Comparison of ENCODE assay signal across 9 cellular contexts in genomic region chr14:32657081-32657480, GRCh38.
DNase-seq lines count a peak whose midpoint lies in the region; ATAC-seq and TF ChIP-seq lines count a peak whose summit lies in the region.
"Had no signal": no experiment of that assay in that cellular context is flagged by ENCODE, and none has a peak within 500 bp of the region (broad histone marks: within the 10 kb centered on the region; RNA-seq: fewer than 3 reads in every experiment).

No MANE protein-coding gene starts in this region.

- DNase-seq in NCI-H460 (ENCODE audit: extremely low read depth, low read depth): peak; percentile 87
- peak in 1 of 2 donors; percentile 9 for DNase-seq in foreskin keratinocyte
- no peak for DNase-seq in T-helper 2 cell treated with Interferon-gamma antibody and Interleukin-4, amounts not matched to agents 5 μg/mL and 100 μg/mL, for 36 hours (ENCODE audit: low spot score)
- DNase-seq in cerebellum (ENCODE audit: low spot score): no peak
- DNase-seq in mesenteric fat pad (ENCODE audit: low spot score): no peak
- no peak for DNase-seq in H9

- H3K56ac ChIP-seq in H9 (ENCODE audit: insufficient read length, low read depth, low read length): no peak overlapping the region

- H3K27ac Mint-ChIP-seq in stimulated activated memory B cell treated with anti-CD40 and anti-IgM and Interleukin-4, amounts not matched to agents 10 μg/mL and 1 μg/mL and 100 μg/mL, for 72 hours: no peak overlapping the region
- H3K27ac Mint-ChIP-seq in T-helper 2 cell treated with Interferon-gamma antibody and Interleukin-4, amounts not matched to agents 5 μg/mL and 100 μg/mL, for 36 hours: no peak overlapping the region
- peak overlapping the region in 1 of 3 experiments; percentile 49; a peak in 1 of 7 replicates for H3K27ac Mint-ChIP-seq in H9
- H3K27ac Mint-ChIP-seq: nephron had no signal

- no peak overlapping the region for H2BK5ac ChIP-seq in H9 (ENCODE audit: insufficient read length, low read length)

- H3K27me3 ChIP-seq in foreskin keratinocyte: no peaks in the 10 kb centered on the region
- H3K27me3 ChIP-seq in H9 (ENCODE audit: insufficient read depth, low read length): no peaks in the 10 kb centered on the region

- no peak overlapping the region for H3K9ac ChIP-seq in H9 (ENCODE audit: extremely low read depth, insufficient read length, low read length)

- H2BK120ac ChIP-seq in H9 (ENCODE audit: low read depth, low read length, poor library complexity, severe bottlenecking): no peak overlapping the region

- no peaks in the 10 kb centered on the region for H3K23me2 ChIP-seq in H9 (ENCODE audit: insufficient read length, low read depth, low read length, poor library complexity, severe bottlenecking)

- H3K4me1 ChIP-seq in foreskin keratinocyte (peaks cover 3% of the 10 kb centered on the region), H9 (ENCODE audit: insufficient read depth, low read length) (no peaks in the 10 kb centered on the region; the same call in 1 of the 2 replicates)

- H3K27me3 Mint-ChIP-seq in stimulated activated memory B cell treated with anti-CD40 and anti-IgM and Interleukin-4, amounts not matched to agents 10 μg/mL and 1 μg/mL and 100 μg/mL, for 72 hours: no peaks in the 10 kb centered on the region
- no peaks in the 10 kb centered on the region for H3K27me3 Mint-ChIP-seq in T-helper 2 cell treated with Interferon-gamma antibody and Interleukin-4, amounts not matched to agents 5 μg/mL and 100 μg/mL, for 36 hours (ENCODE audit: low read depth)
- H3K27me3 Mint-ChIP-seq in H9 (ENCODE audit: low read depth): no peaks in the 10 kb centered on the region

- no peaks in the 10 kb centered on the region for H4K20me1 ChIP-seq in H9 (ENCODE audit: control insufficient read depth, insufficient read depth, insufficient read length)

- H3K36me3 Mint-ChIP-seq in stimulated activated memory B cell treated with anti-CD40 and anti-IgM and Interleukin-4, amounts not matched to agents 10 μg/mL and 1 μg/mL and 100 μg/mL, for 72 hours: no peaks in the 10 kb centered on the region
- H3K36me3 Mint-ChIP-seq in T-helper 2 cell treated with Interferon-gamma antibody and Interleukin-4, amounts not matched to agents 5 μg/mL and 100 μg/mL, for 36 hours (ENCODE audit: low read depth): no peaks in the 10 kb centered on the region
- no peaks in the 10 kb centered on the region for H3K36me3 Mint-ChIP-seq in H9 (ENCODE audit: insufficient read depth in 1 of 3, low read depth in 3 of 3)

- no peaks in the 10 kb centered on the region for H3K9me3 ChIP-seq in H9 (ENCODE audit: control insufficient read depth, low read depth, low read length)

- H3K18ac ChIP-seq in H9 (ENCODE audit: insufficient read length, low read depth, low read length): no peak overlapping the region

- no peak overlapping the region for H3K23ac ChIP-seq in H9 (ENCODE audit: insufficient read length, low read depth, low read length)

- H3K4ac ChIP-seq in H9 (ENCODE audit: low read depth, low read length): no peak overlapping the region

- TF ChIP-seq CTCF in foreskin keratinocyte (conservative IDR thresholded peaks at IDR 0.05) (no peak), H9 (conservative IDR thresholded peaks at IDR 0.05) (no peak)

- H3K79me2 ChIP-seq in H9 (ENCODE audit: insufficient read depth, low read length): no peaks in the 10 kb centered on the region

- H3T11ph ChIP-seq in H9 (ENCODE audit: low read length): no peak overlapping the region

- H2AK5ac ChIP-seq in H9 (ENCODE audit: insufficient read length, low read length): no peak overlapping the region

- no peak overlapping the region for H2BK12ac ChIP-seq in H9 (ENCODE audit: insufficient read length, low read depth, low read length)

- no peaks in the 10 kb centered on the region for H3K9me3 Mint-ChIP-seq in stimulated activated memory B cell treated with anti-CD40 and anti-IgM and Interleukin-4, amounts not matched to agents 10 μg/mL and 1 μg/mL and 100 μg/mL, for 72 hours
- H3K9me3 Mint-ChIP-seq in T-helper 2 cell treated with Interferon-gamma antibody and Interleukin-4, amounts not matched to agents 5 μg/mL and 100 μg/mL, for 36 hours: no peaks in the 10 kb centered on the region
- no peaks in the 10 kb centered on the region for H3K9me3 Mint-ChIP-seq in H9
- H3K9me3 Mint-ChIP-seq: nephron had no signal

- H3K4me2 ChIP-seq in H9 (ENCODE audit: insufficient read depth, insufficient read length, low read length): no peak overlapping the region

- H4K8ac ChIP-seq in H9 (replicated peaks; ENCODE audit: insufficient read length, low read depth, low read length): no peak overlapping the region

- H3K27ac ChIP-seq in foreskin keratinocyte: no peak overlapping the region
- no peak overlapping the region for H3K27ac ChIP-seq in H9 (ENCODE audit: insufficient read length, low read depth, low read length)

- no CpG with 5 or more reads among the region's 4 CpGs for WGBS in H9 (ENCODE audit: extremely low coverage, insufficient read length, low lambda C conversion rate)

- H3K79me1 ChIP-seq in H9 (ENCODE audit: insufficient read depth, low read depth, low read length, poor library complexity, severe bottlenecking): no peaks in the 10 kb centered on the region

- no peaks in the 10 kb centered on the region for H3K4me1 Mint-ChIP-seq in stimulated activated memory B cell treated with anti-CD40 and anti-IgM and Interleukin-4, amounts not matched to agents 10 μg/mL and 1 μg/mL and 100 μg/mL, for 72 hours
- H3K4me1 Mint-ChIP-seq in T-helper 2 cell treated with Interferon-gamma antibody and Interleukin-4, amounts not matched to agents 5 μg/mL and 100 μg/mL, for 36 hours (ENCODE audit: low read depth): no peaks in the 10 kb centered on the region
- peaks cover under 1 to 2% of the 10 kb centered on the region in 2 experiments; a peak in 3 of 4 replicates for H3K4me1 Mint-ChIP-seq in H9
- H3K4me1 Mint-ChIP-seq: nephron had no signal

- no peak overlapping the region for H4K91ac ChIP-seq in H9 (ENCODE audit: insufficient read length, low read depth, low read length)

- peak; percentile 82 for ATAC-seq in GM18868 (IDR thresholded peaks at IDR 0.05; ENCODE audit: unreplicated experiment)
- peak; percentile 24 for ATAC-seq in foreskin keratinocyte
- ATAC-seq in stimulated activated memory B cell treated with anti-CD40 and anti-IgM and Interleukin-4, amounts not matched to agents 10 μg/mL and 1 μg/mL and 100 μg/mL, for 72 hours: peak; percentile 61

- H4K5ac ChIP-seq in H9 (ENCODE audit: insufficient read length, low read depth, low read length): no peak overlapping the region

- no peak overlapping the region for H3K14ac ChIP-seq in H9 (ENCODE audit: insufficient read depth, low read length)

- no peak overlapping the region for H2BK20ac ChIP-seq in H9 (ENCODE audit: low read depth, low read length, poor library complexity, severe bottlenecking)

- H2BK15ac ChIP-seq in H9 (ENCODE audit: low read depth, low read length): no peak overlapping the region

- H3K4me3 Mint-ChIP-seq in stimulated activated memory B cell treated with anti-CD40 and anti-IgM and Interleukin-4, amounts not matched to agents 10 μg/mL and 1 μg/mL and 100 μg/mL, for 72 hours: no peak overlapping the region
- no peak overlapping the region for H3K4me3 Mint-ChIP-seq in T-helper 2 cell treated with Interferon-gamma antibody and Interleukin-4, amounts not matched to agents 5 μg/mL and 100 μg/mL, for 36 hours
- H3K4me3 Mint-ChIP-seq in H9: no peak overlapping the region
- H3K4me3 Mint-ChIP-seq: nephron had no signal

- H2AFZ ChIP-seq in H9 (ENCODE audit: low read length): no peak overlapping the region

Comparison
In these comparisons a context has a peak if more than half of its experiments do, and no peak if none do; other contexts are left out.
1. ATAC-seq: peak in every context shown above with its lines; median percentile 82 in GM18868; 61 in stimulated activated memory B cell treated with anti-CD40 and anti-IgM and Interleukin-4, amounts not matched to agents 10 μg/mL and 1 μg/mL and 100 μg/mL, for 72 hours; 24 in foreskin keratinocyte.